In the genomic region with DNA sequence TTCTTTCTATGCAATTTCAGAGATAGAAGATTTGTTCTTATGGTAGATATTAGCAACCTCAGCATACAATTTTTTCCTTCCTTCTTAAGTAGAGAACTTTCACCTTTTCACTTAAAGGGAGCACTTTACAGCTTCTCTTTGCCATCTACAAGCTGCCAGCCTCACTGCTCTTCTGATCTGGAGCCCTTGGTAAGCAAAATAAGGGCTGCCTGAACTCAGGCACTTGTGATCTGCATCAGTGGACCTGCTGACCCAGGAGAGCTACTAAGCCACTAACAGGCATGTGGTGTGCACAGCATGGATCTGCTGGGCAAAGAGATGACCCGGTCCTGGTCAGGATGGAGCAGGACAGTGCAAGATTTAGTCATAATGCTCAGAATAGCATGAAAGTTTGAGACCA, we compare ENCODE assay signal across 20 cellular contexts.
"Had no signal": no experiment of that assay in that cellular context is flagged by ENCODE, and none has a peak within 500 bp of the region (broad histone marks: within the 10 kb centered on the region; RNA-seq: fewer than 3 reads in every experiment).

No MANE protein-coding gene starts in this region.

- H3K9me3 Mint-ChIP-seq: activated naive CD4-positive, alpha-beta T cell treated with anti-CD3 and anti-CD28 coated beads, Interleukin-2, amount 50 U/mL, for 24 hours; activated T-cell treated with anti-CD3 and anti-CD28 coated beads, Interleukin-2, amount 50 U/mL, for 24 hours; T-helper 1 cell treated with Interleukin-12 subunit alpha and Interleukin-12 subunit beta and Interleukin-4 antibody, amounts not matched to agents 30 μg/mL and 1 μg/mL, for 36 hours; WTC11 had no signal

- H3K4me3 Mint-ChIP-seq: activated CD8-positive, alpha-beta memory T cell treated with anti-CD3 and anti-CD28 coated beads, Interleukin-2, amount 10 ng/mL, durations not matched to agents 7 days and 5 days; activated naive CD4-positive, alpha-beta T cell treated with anti-CD3 and anti-CD28 coated beads, Interleukin-2, amount 50 U/mL, for 24 hours; activated T-cell treated with anti-CD3 and anti-CD28 coated beads, Interleukin-2, amount 50 U/mL, for 24 hours; T-helper 1 cell treated with Interleukin-12 subunit alpha and Interleukin-12 subunit beta and Interleukin-4 antibody, amounts not matched to agents 30 μg/mL and 1 μg/mL, for 36 hours; WTC11 had no signal

- ATAC-seq: activated CD8-positive, alpha-beta memory T cell treated with anti-CD3 and anti-CD28 coated beads, Interleukin-2, amount 10 ng/mL, durations not matched to agents 7 days and 5 days; PC-3; WTC11 had no signal

- H3K9me3 ChIP-seq: breast epithelium, SJSA1 had no signal

- H3K4me1 ChIP-seq: breast epithelium had no signal

- H3K36me3 Mint-ChIP-seq: activated CD8-positive, alpha-beta memory T cell treated with anti-CD3 and anti-CD28 coated beads, Interleukin-2, amount 10 ng/mL, durations not matched to agents 7 days and 5 days; activated naive CD4-positive, alpha-beta T cell treated with anti-CD3 and anti-CD28 coated beads, Interleukin-2, amount 50 U/mL, for 24 hours; WTC11 had no signal

- H3K4me3 ChIP-seq: SJSA1 had no signal

- H3K27me3 Mint-ChIP-seq: activated CD8-positive, alpha-beta memory T cell treated with anti-CD3 and anti-CD28 coated beads, Interleukin-2, amount 10 ng/mL, durations not matched to agents 7 days and 5 days had no signal

- H3K36me3 ChIP-seq: breast epithelium, SJSA1 had no signal

- H3K27ac ChIP-seq: breast epithelium, SJSA1 had no signal

- DNase-seq: activated CD4-positive, alpha-beta T cell treated with anti-CD3 and anti-CD28 coated beads for 48 hours; activated CD4-positive, alpha-beta T cell treated with anti-CD3 and anti-CD28 coated beads, Interleukin-2, amount 50 U/mL, for 4 hours; activated CD4-positive, CD25-positive, alpha-beta regulatory T cell treated with anti-CD3 and anti-CD28 coated beads, Interleukin-2, amount 50 U/mL, for 72 hours; activated CD8-positive, alpha-beta memory T cell treated with anti-CD3 and anti-CD28 coated beads, Interleukin-2, amount 10 ng/mL, durations not matched to agents 7 days and 5 days; activated T-cell treated with anti-CD3 and anti-CD28 coated beads, Interleukin-2, amount 50 U/mL, for 24 hours; aorta; KBM-7; NCI-H1092 treated with DMSO at 0.1 percent for 48 hours; NCI-H1417 treated with DMSO at 0.1 percent for 48 hours; NCI-H1694; NCI-H2029 treated with DMSO at 0.1 percent for 48 hours; NCI-H524; PC-3; SHP77; T-helper 9 cell had no signal

- H3K27ac Mint-ChIP-seq: activated CD8-positive, alpha-beta memory T cell treated with anti-CD3 and anti-CD28 coated beads, Interleukin-2, amount 10 ng/mL, durations not matched to agents 7 days and 5 days; activated naive CD4-positive, alpha-beta T cell treated with anti-CD3 and anti-CD28 coated beads, Interleukin-2, amount 50 U/mL, for 24 hours; activated T-cell treated with anti-CD3 and anti-CD28 coated beads, Interleukin-2, amount 50 U/mL, for 24 hours; T-helper 1 cell treated with Interleukin-12 subunit alpha and Interleukin-12 subunit beta and Interleukin-4 antibody, amounts not matched to agents 30 μg/mL and 1 μg/mL, for 36 hours; WTC11 had no signal

- H3K4me1 Mint-ChIP-seq: activated CD8-positive, alpha-beta memory T cell treated with anti-CD3 and anti-CD28 coated beads, Interleukin-2, amount 10 ng/mL, durations not matched to agents 7 days and 5 days; activated naive CD4-positive, alpha-beta T cell treated with anti-CD3 and anti-CD28 coated beads, Interleukin-2, amount 50 U/mL, for 24 hours had no signal

- H3K27me3 ChIP-seq: SJSA1 had no signal
